In genomic region chr2:192148620-192149321, GRCh38 we compare ENCODE assay signal across 12 cellular contexts. TPM values are rescaled to one million over a fixed set of nuclear protein-coding genes. Genes with fewer than 3 reads are reported as not detected.
DNase-seq lines count a peak whose midpoint lies in the region; ATAC-seq and TF ChIP-seq lines count a peak whose summit lies in the region.
"Had no signal": no experiment of that assay in that cellular context is flagged by ENCODE, and none has a peak within 500 bp of the region (broad histone marks: within the 10 kb centered on the region; RNA-seq: fewer than 3 reads in every experiment).

No MANE protein-coding gene starts in this region.

- H3K27ac ChIP-seq in gastrocnemius medialis = no peak overlapping the region
- H3K27ac ChIP-seq: WERI-Rb-1 had no signal

- TF ChIP-seq POLR2A in gastrocnemius medialis (IDR thresholded peaks at IDR 0.05) = no peak

- peak overlapping the region; percentile 49 for H3K4me3 ChIP-seq in adipocyte (ENCODE audit: low read length)
- H3K4me3 ChIP-seq in gastrocnemius medialis = no peak overlapping the region
- H3K4me3 ChIP-seq: ovary had no signal

- H3K9me3 ChIP-seq in adipocyte (ENCODE audit: control insufficient read depth, low read length) (no peaks in the 10 kb centered on the region), gastrocnemius medialis (no peaks in the 10 kb centered on the region)
- H3K9me3 ChIP-seq: ovary had no signal

- TF ChIP-seq CTCF in gastrocnemius medialis (IDR thresholded peaks at IDR 0.05 in 4 of 5, conservative IDR thresholded peaks at IDR 0.05 in 1 of 5) = no peak

- H3K36me3 ChIP-seq in adipocyte (ENCODE audit: control insufficient read depth, insufficient read depth, low read length, severe bottlenecking) = no peaks in the 10 kb centered on the region
- H3K36me3 ChIP-seq in gastrocnemius medialis = no peaks in the 10 kb centered on the region
- H3K36me3 ChIP-seq: ovary, WERI-Rb-1 had no signal

- peak; percentile 15 for DNase-seq in COLO829 (ENCODE audit: low spot score)
- DNase-seq in adipocyte (ENCODE audit: low read depth) = peak; percentile 62
- DNase-seq in left cardiac atrium = no peak
- DNase-seq in gastrocnemius medialis = no peak
- no peak for DNase-seq in HPDE6-E6E7 (ENCODE audit: extremely low spot score)
- no peak for DNase-seq in NCI-H345 treated with DMSO at 0.1 percent for 48 hours (lab: John Stamatoyannopoulos, UW; ENCODE audit: unreplicated experiment)
- DNase-seq: Calu3; effector CD4-positive, alpha-beta T cell; WERI-Rb-1 had no signal

- intact Hi-C loops in left cardiac atrium (cut with DNase I) = no loop called here
- intact Hi-C loops in gastrocnemius medialis (cut with DNase I; ENCODE audit: low total_unique reads) = no loop called here

- H3K4me1 ChIP-seq in adipocyte (ENCODE audit: control insufficient read depth, insufficient read depth, low read length) = peaks cover 50% of the 10 kb centered on the region
- H3K4me1 ChIP-seq in gastrocnemius medialis = no peaks in the 10 kb centered on the region

- H3K9ac ChIP-seq in adipocyte (ENCODE audit: low read length) = peak overlapping the region; percentile 75

- ATAC-seq in left cardiac atrium = peak; percentile 70 to 83
- ATAC-seq in gastrocnemius medialis = peak; percentile 44 to 52
- ATAC-seq in GM21723 (IDR thresholded peaks at IDR 0.05; ENCODE audit: unreplicated experiment) = no peak
- no peak for ATAC-seq in HG02870 (IDR thresholded peaks at IDR 0.05; ENCODE audit: unreplicated experiment)

- no peaks in the 10 kb centered on the region for H3K27me3 ChIP-seq in adipocyte (replicated peaks; ENCODE audit: control insufficient read depth, insufficient read depth, low read length)
- H3K27me3 ChIP-seq in gastrocnemius medialis = no peaks in the 10 kb centered on the region
- H3K27me3 ChIP-seq: ovary had no signal

- in situ Hi-C loops in gastrocnemius medialis (cut with MboI; ENCODE audit: low sequenced_read_pairs in 4 of 4) = no loop called here

RNA-seq across cellular contexts. Expression of gene TMEFF2, which starts 46.0 kb away (rescaled TPM):
- total RNA-seq in left cardiac atrium (under 1 TPM; 0.08 to 0.47 TPM), gastrocnemius medialis (under 1 TPM in 1 of 4 donors, not detected in 3; 0.20 TPM)
- total RNA-seq: Calu3 had no signal

Comparison
In these comparisons a context has a peak if more than half of its experiments do, and no peak if none do; other contexts are left out.
1. DNase-seq: peak in COLO829 (single experiment) and adipocyte (single experiment); none in left cardiac atrium (single experiment), gastrocnemius medialis (0 of 2), HPDE6-E6E7 (single experiment) and NCI-H345 treated with DMSO at 0.1 percent for 48 hours (single experiment).
2. ATAC-seq: peak in left cardiac atrium (2 of 2) and gastrocnemius medialis (2 of 2); none in GM21723 (single experiment) and HG02870 (single experiment).